In the genomic region with DNA sequence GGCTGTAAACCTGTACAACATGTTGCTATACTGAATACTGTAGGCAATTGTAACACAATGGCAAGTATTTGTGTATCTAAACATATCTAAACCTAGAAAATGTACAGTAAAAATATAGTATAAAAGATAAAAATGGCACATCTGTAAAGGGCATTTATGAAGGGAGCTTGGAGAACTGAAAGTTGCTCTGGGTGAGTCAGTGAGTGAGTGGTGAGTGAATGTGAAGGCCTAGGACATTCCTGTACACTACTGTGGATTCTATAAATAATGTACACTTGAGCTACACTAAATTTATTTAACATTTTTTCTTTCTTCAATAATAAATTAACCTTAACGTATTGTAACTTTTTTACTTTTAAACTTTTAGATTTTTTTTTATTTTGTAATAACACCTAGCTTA, we compare ENCODE assay signal across 22 cellular contexts. TPM values are rescaled to one million over a fixed set of nuclear protein-coding genes. Genes with fewer than 3 reads are reported as not detected.
"Had no signal": no experiment of that assay in that cellular context is flagged by ENCODE, and none has a peak within 500 bp of the region (broad histone marks: within the 10 kb centered on the region; RNA-seq: fewer than 3 reads in every experiment).

No MANE protein-coding gene starts in this region.

- ATAC-seq: activated CD8-positive, alpha-beta memory T cell treated with anti-CD3 and anti-CD28 coated beads, Interleukin-2, amount 10 ng/mL, durations not matched to agents 7 days and 5 days; activated T-cell treated with anti-CD3 and anti-CD28 coated beads, Interleukin-2, amount 50 U/mL, for 4 hours; Panc1 had no signal

- DNase-seq: activated B cell treated with CpG ODN at 0.5 μM for 24 hours; activated CD4-positive, alpha-beta T cell treated with anti-CD3 and anti-CD28 coated beads for 1 hour; activated CD4-positive, alpha-beta T cell treated with anti-CD3 and anti-CD28 coated beads, Interleukin-2, amount 10 ng/mL, durations not matched to agents 24 days and 14 days; activated CD4-positive, alpha-beta T cell treated with anti-CD3 and anti-CD28 coated beads, Interleukin-2, amount 50 U/mL, for 48 hours; activated CD8-positive, alpha-beta memory T cell treated with anti-CD3 and anti-CD28 coated beads, Interleukin-2, amount 10 ng/mL, durations not matched to agents 7 days and 5 days; activated gamma-delta T cell; activated naive CD4-positive, alpha-beta T cell treated with anti-CD3 and anti-CD28 coated beads for 36 hours; activated T-cell treated with anti-CD3 and anti-CD28 coated beads, Interleukin-2, amount 50 U/mL, for 4 hours; amygdala; Kasumi-1; KBM-7; NCI-H1048; NCI-H1417; NCI-H1930; NCI-H345; NCI-H510A; NCI-H69; NK-92 treated with Interleukin-12 subunit alpha and Interleukin-12 subunit beta, amount 100 ng/mL, for 24 hours; OCI-M1; SHP77; T-helper 9 cell had no signal

RNA-seq across cellular contexts. Expression of gene SHROOM4, which starts 5.0 kb away (rescaled TPM):
- total RNA-seq: activated B cell treated with CpG ODN at 0.5 μM for 24 hours; activated CD4-positive, alpha-beta T cell treated with anti-CD3 and anti-CD28 coated beads, Interleukin-2, amount 10 ng/mL, durations not matched to agents 24 days and 14 days; activated CD8-positive, alpha-beta memory T cell treated with anti-CD3 and anti-CD28 coated beads, Interleukin-2, amount 10 ng/mL, durations not matched to agents 7 days and 5 days; activated naive CD4-positive, alpha-beta T cell treated with anti-CD3 and anti-CD28 coated beads for 36 hours; activated T-cell treated with anti-CD3 and anti-CD28 coated beads, Interleukin-2, amount 50 U/mL, for 4 hours had no signal
